ENCODE assay signal across 8 cellular contexts in the genomic region with DNA sequence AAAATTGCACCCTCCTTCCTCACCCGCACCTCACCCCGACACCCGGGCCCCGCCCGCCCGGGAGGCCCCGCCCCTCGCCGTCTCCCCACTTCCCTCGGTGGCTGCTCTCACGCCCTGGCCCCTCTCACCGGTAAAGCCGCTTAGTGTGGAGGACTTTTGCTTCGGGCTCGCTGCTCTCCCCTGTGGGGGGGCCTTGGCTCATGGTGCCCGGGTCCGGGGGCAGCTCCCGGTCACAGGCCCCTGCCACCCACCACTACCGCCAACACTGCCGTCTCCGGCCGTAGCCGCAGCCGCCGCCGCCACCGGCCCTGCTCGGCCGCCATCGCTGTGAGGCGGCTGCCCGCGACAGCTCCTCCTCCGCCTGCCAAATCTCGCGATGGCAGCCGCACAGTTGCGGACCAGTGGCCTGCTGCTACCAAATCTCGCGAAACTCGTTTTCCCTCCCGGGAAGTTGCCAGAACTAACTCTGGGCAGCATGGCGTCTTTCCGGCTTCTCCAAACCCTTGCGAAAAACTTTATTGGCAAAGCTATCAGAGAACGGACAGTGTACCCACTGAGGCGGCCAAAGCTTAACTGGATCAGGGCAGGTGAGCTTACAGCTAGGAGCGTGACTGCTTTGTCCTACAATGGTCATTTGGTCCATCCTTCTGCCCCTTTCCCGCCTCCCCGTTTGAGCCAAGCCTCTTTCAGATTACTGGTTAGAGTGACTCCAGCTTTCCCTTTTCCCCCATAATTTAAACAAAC. TPM values are rescaled to one million over a fixed set of nuclear protein-coding genes. Genes with fewer than 3 reads are reported as not detected.
DNase-seq lines count a peak whose midpoint lies in the region; ATAC-seq lines count a peak whose summit lies in the region.

A gene with protein sequence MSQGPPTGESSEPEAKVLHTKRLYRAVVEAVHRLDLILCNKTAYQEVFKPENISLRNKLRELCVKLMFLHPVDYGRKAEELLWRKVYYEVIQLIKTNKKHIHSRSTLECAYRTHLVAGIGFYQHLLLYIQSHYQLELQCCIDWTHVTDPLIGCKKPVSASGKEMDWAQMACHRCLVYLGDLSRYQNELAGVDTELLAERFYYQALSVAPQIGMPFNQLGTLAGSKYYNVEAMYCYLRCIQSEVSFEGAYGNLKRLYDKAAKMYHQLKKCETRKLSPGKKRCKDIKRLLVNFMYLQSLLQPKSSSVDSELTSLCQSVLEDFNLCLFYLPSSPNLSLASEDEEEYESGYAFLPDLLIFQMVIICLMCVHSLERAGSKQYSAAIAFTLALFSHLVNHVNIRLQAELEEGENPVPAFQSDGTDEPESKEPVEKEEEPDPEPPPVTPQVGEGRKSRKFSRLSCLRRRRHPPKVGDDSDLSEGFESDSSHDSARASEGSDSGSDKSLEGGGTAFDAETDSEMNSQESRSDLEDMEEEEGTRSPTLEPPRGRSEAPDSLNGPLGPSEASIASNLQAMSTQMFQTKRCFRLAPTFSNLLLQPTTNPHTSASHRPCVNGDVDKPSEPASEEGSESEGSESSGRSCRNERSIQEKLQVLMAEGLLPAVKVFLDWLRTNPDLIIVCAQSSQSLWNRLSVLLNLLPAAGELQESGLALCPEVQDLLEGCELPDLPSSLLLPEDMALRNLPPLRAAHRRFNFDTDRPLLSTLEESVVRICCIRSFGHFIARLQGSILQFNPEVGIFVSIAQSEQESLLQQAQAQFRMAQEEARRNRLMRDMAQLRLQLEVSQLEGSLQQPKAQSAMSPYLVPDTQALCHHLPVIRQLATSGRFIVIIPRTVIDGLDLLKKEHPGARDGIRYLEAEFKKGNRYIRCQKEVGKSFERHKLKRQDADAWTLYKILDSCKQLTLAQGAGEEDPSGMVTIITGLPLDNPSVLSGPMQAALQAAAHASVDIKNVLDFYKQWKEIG (minus strand): TSS at position 347 of the 744 bp plus-strand sequence. CDS start 145 bp downstream, at position 202.

- H3K4me1 ChIP-seq in NT2/D1 (ENCODE audit: insufficient read depth, insufficient read length): peaks cover 8% of the 10 kb centered on the region
- peaks cover 6% of the 10 kb centered on the region for H3K4me1 ChIP-seq in endocrine pancreas (ENCODE audit: control insufficient read depth, insufficient read depth, low read length)
- H3K4me1 ChIP-seq in mesendoderm (ENCODE audit: control insufficient read depth, low read depth, low read length): no peaks in the 10 kb centered on the region

- no peak within 1 kb of the TSS for H3K23ac ChIP-seq in mesendoderm (ENCODE audit: low read length)

- H2BK15ac ChIP-seq in mesendoderm (replicated peaks; ENCODE audit: low read depth): no peak within 1 kb of the TSS

- peak within 1 kb of the TSS; percentile 91 for H3K27ac Mint-ChIP-seq in activated CD8-positive, alpha-beta memory T cell treated with anti-CD3 and anti-CD28 coated beads, Interleukin-2, amount 10 ng/mL, durations not matched to agents 7 days and 5 days

- H3K36me3 ChIP-seq in NT2/D1 (ENCODE audit: insufficient read depth, insufficient read length, low read length): peaks cover 77% of the 10 kb centered on the region
- H3K36me3 ChIP-seq in endocrine pancreas (ENCODE audit: control insufficient read depth, insufficient read depth, low read length): no peaks in the 10 kb centered on the region
- H3K36me3 ChIP-seq in mesendoderm (ENCODE audit: control insufficient read depth, insufficient read depth, low read length): peaks cover 3% of the 10 kb centered on the region

- H3K4me3 ChIP-seq in NT2/D1 (ENCODE audit: insufficient read length, low read depth): peak within 1 kb of the TSS; percentile 80
- peak within 1 kb of the TSS; percentile 83 for H3K4me3 ChIP-seq in endocrine pancreas (ENCODE audit: control insufficient read depth, insufficient read depth, low read length)
- peak within 1 kb of the TSS; percentile 44 for H3K4me3 ChIP-seq in mesendoderm (ENCODE audit: low read length)

- no peak within 1 kb of the TSS for H2AK5ac ChIP-seq in mesendoderm (ENCODE audit: low read length)

- H4K5ac ChIP-seq in mesendoderm (ENCODE audit: low read length): no peak within 1 kb of the TSS

- H3K4ac ChIP-seq in mesendoderm (ENCODE audit: low read depth, low read length): peak within 1 kb of the TSS; percentile 82

- no peak within 1 kb of the TSS for H2BK5ac ChIP-seq in mesendoderm (ENCODE audit: low read length)

- H3K56ac ChIP-seq in mesendoderm (ENCODE audit: low read length): peak within 1 kb of the TSS; percentile 90

- DNase-seq in COR-L47 (lab: John Stamatoyannopoulos, UW) (peak; percentile 97), HUDEP-2 (lab: John Stamatoyannopoulos, UW; ENCODE audit: unreplicated experiment in 76 of 76) (peak in 75 of 76 experiments; percentile 59 to 99 (median 94)), NT2/D1 (ENCODE audit: low read depth, low spot score) (peak; percentile 100), mesendoderm (peak; percentile 100)
- DNase-seq in activated CD8-positive, alpha-beta memory T cell treated with anti-CD3 and anti-CD28 coated beads, Interleukin-2, amount 10 ng/mL, durations not matched to agents 7 days and 5 days: peak; percentile 99
- DNase-seq in stimulated activated CD8-positive, alpha-beta memory T cell treated with anti-CD3 and anti-CD28 coated beads, Interleukin-15, amount 100 ng/mL, for 1 hour (ENCODE audit: low read depth): peak; percentile 88

- H3K36me3 Mint-ChIP-seq in activated CD8-positive, alpha-beta memory T cell treated with anti-CD3 and anti-CD28 coated beads, Interleukin-2, amount 10 ng/mL, durations not matched to agents 7 days and 5 days: peaks cover 15% of the 10 kb centered on the region

- peaks cover 19% of the 10 kb centered on the region for H3K79me1 ChIP-seq in mesendoderm (ENCODE audit: low read length)

- peak within 1 kb of the TSS; percentile 72 for H3K4me2 ChIP-seq in mesendoderm (ENCODE audit: low read length)

- CTCF ChIA-PET in activated CD8-positive, alpha-beta memory T cell treated with anti-CD3 and anti-CD28 coated beads, Interleukin-2, amount 10 ng/mL, durations not matched to agents 7 days and 5 days (lab: Charles Lee): interaction anchor here (0.7 to 5.5 kb wide), 20 partner anchors 9 to 361 kb away, joined by 3 to 24 read pairs (median 4); partner anchors contain the start of gene PMF1

- H3K79me2 ChIP-seq in mesendoderm (ENCODE audit: control insufficient read depth, insufficient read depth, low read length): peaks cover 34% of the 10 kb centered on the region

- peak; percentile 74 for ATAC-seq in GM21381 (IDR thresholded peaks at IDR 0.05; ENCODE audit: unreplicated experiment)
- peak; percentile 92 for ATAC-seq in activated CD8-positive, alpha-beta memory T cell treated with anti-CD3 and anti-CD28 coated beads, Interleukin-2, amount 10 ng/mL, durations not matched to agents 7 days and 5 days

- H3K27ac ChIP-seq in mesendoderm (ENCODE audit: low read depth, low read length): peak within 1 kb of the TSS; percentile 61

- H3K9me3 Mint-ChIP-seq in activated CD8-positive, alpha-beta memory T cell treated with anti-CD3 and anti-CD28 coated beads, Interleukin-2, amount 10 ng/mL, durations not matched to agents 7 days and 5 days (ENCODE audit: low read depth): no peaks in the 10 kb centered on the region

- H3K27me3 Mint-ChIP-seq in activated CD8-positive, alpha-beta memory T cell treated with anti-CD3 and anti-CD28 coated beads, Interleukin-2, amount 10 ng/mL, durations not matched to agents 7 days and 5 days: no peaks in the 10 kb centered on the region

- peak within 1 kb of the TSS; percentile 94 for H3K18ac ChIP-seq in mesendoderm (ENCODE audit: low read length)

- H3K4me3 Mint-ChIP-seq in activated CD8-positive, alpha-beta memory T cell treated with anti-CD3 and anti-CD28 coated beads, Interleukin-2, amount 10 ng/mL, durations not matched to agents 7 days and 5 days: peak within 1 kb of the TSS; percentile 94

- peaks cover 39% of the 10 kb centered on the region for H3K4me1 Mint-ChIP-seq in activated CD8-positive, alpha-beta memory T cell treated with anti-CD3 and anti-CD28 coated beads, Interleukin-2, amount 10 ng/mL, durations not matched to agents 7 days and 5 days

- peak within 1 kb of the TSS; percentile 95 for H3K9ac ChIP-seq in NT2/D1 (ENCODE audit: insufficient read length, low read depth)
- H3K9ac ChIP-seq in endocrine pancreas (ENCODE audit: control insufficient read depth, insufficient read depth, low read length): peak within 1 kb of the TSS; percentile 58
- H3K9ac ChIP-seq in mesendoderm (ENCODE audit: low read length): peak within 1 kb of the TSS; percentile 63

- no peak within 1 kb of the TSS for H4K8ac ChIP-seq in mesendoderm (ENCODE audit: low read depth, low read length)

- no CpG with 5 or more reads among the region's 50 CpGs for WGBS in mesendoderm (ENCODE audit: extremely low coverage, insufficient coverage, low lambda C conversion rate)

- H3K27me3 ChIP-seq in NT2/D1 (ENCODE audit: insufficient read depth, insufficient read length) (no peaks in the 10 kb centered on the region), endocrine pancreas (ENCODE audit: control insufficient read depth, insufficient read depth, low read length) (no peaks in the 10 kb centered on the region), mesendoderm (ENCODE audit: insufficient read depth, low read length, poor library complexity) (no peaks in the 10 kb centered on the region)

- H2BK120ac ChIP-seq in mesendoderm (ENCODE audit: low read depth, low read length): no peak within 1 kb of the TSS

- H3K9me3 ChIP-seq in NT2/D1 (ENCODE audit: insufficient read depth, low read length) (no peaks in the 10 kb centered on the region), endocrine pancreas (ENCODE audit: control insufficient read depth, low read length) (no peaks in the 10 kb centered on the region)

RNA-seq across cellular contexts. Expression of the gene that starts here (rescaled TPM):
- 100 to 1,000 TPM in 1 of 2 experiments, 10 to 100 TPM in 1; 89.4 to 103 TPM for total RNA-seq in activated CD8-positive, alpha-beta memory T cell treated with anti-CD3 and anti-CD28 coated beads, Interleukin-2, amount 10 ng/mL, durations not matched to agents 7 days and 5 days
- polyA plus RNA-seq in mesendoderm (2013, experiment 1 of 2): 52.2 TPM
- 51.8 TPM for polyA plus RNA-seq in mesendoderm (2013, experiment 2 of 2)

Comparison
In these comparisons a context has a peak if more than half of its experiments do, and no peak if none do; other contexts are left out.
1. Peak in every context shown above with its lines: DNase-seq, ATAC-seq, H3K4me3 ChIP-seq and H3K27ac ChIP-seq.